ENCODE assay signal across 11 cellular contexts in genomic region chr14:105081473-105081872, GRCh38. TPM values are rescaled to one million over a fixed set of nuclear protein-coding genes. Genes with fewer than 3 reads are reported as not detected.
DNase-seq lines count a peak whose midpoint lies in the region; ATAC-seq, FAIRE-seq and TF ChIP-seq lines count a peak whose summit lies in the region.
"Not testable (repeated sequence)": the region's sequence is repeated elsewhere in the genome, so short reads cannot be mapped to it uniquely, and the experiment has no call there.
"Had no signal": no experiment of that assay in that cellular context is flagged by ENCODE, and none has a peak within 500 bp of the region (broad histone marks: within the 10 kb centered on the region; RNA-seq: fewer than 3 reads in every experiment).

No MANE protein-coding gene starts in this region.

- CTCF ChIA-PET in A549 (lab: Yijun Ruan, JAX) = interaction anchor here (1.0 to 2.1 kb wide), 4 partner anchors 8 to 106 kb away, joined by 3 to 10 read pairs (median 4); no protein-coding TSS in a partner anchor

- POLR2A ChIA-PET in A549 (lab: Yijun Ruan, JAX) = not testable (repeated sequence)

- H3K27me3 Mint-ChIP-seq in astrocyte (ENCODE audit: low read depth, unreplicated experiment) = peaks cover 23% of the 10 kb centered on the region
- not testable (repeated sequence) for H3K27me3 Mint-ChIP-seq in central memory CD8-positive, alpha-beta T cell; memory B cell

- H3K36me3 Mint-ChIP-seq in astrocyte (ENCODE audit: low read depth, unreplicated experiment); central memory CD8-positive, alpha-beta T cell (ENCODE audit: insufficient read depth); memory B cell: not testable (repeated sequence)

- not testable (repeated sequence) for H3K36me3 ChIP-seq in RWPE2 (ENCODE audit: low read depth); astrocyte (ENCODE audit: insufficient read depth, low read length); sigmoid colon; upper lobe of right lung

- TF ChIP-seq CTCF in A549 (IDR thresholded peaks at IDR 0.05); RWPE2 (IDR thresholded peaks at IDR 0.05; ENCODE audit: poor library complexity, severe bottlenecking); astrocyte (IDR thresholded peaks at IDR 0.05; ENCODE audit: insufficient read depth, low read depth, low read length); sigmoid colon (IDR thresholded peaks at IDR 0.05); upper lobe of right lung (IDR thresholded peaks at IDR 0.05): not testable (repeated sequence)

- H3K9me3 ChIP-seq in A549; RWPE2 (ENCODE audit: severe bottlenecking); astrocyte (ENCODE audit: insufficient read depth, low read depth, low read length); sigmoid colon; upper lobe of right lung: not testable (repeated sequence)

- H2AFZ ChIP-seq in astrocyte (ENCODE audit: low read depth, low read length) = not testable (repeated sequence)

- H3K4me3 Mint-ChIP-seq in astrocyte (ENCODE audit: unreplicated experiment); central memory CD8-positive, alpha-beta T cell; memory B cell: not testable (repeated sequence)

- not testable (repeated sequence) for TF ChIP-seq POLR2A in A549 (IDR thresholded peaks at IDR 0.05; ENCODE audit: low read length); sigmoid colon (IDR thresholded peaks at IDR 0.05)

- H3K9ac ChIP-seq in astrocyte (ENCODE audit: low read length) = not testable (repeated sequence)

- not testable (repeated sequence) for H3K4me2 ChIP-seq in A549; astrocyte (ENCODE audit: low read length)

- peaks cover 14% of the 10 kb centered on the region for H3K27me3 ChIP-seq in RWPE2 (ENCODE audit: insufficient read depth, poor library complexity, severe bottlenecking)
- not testable (repeated sequence) for H3K27me3 ChIP-seq in astrocyte (ENCODE audit: insufficient read depth, low read length); sigmoid colon; upper lobe of right lung

- H4K20me1 ChIP-seq in astrocyte (ENCODE audit: insufficient read depth, low read length) = peaks cover 25% of the 10 kb centered on the region

- TF ChIP-seq RAD21 in A549 (conservative IDR thresholded peaks at IDR 0.05 in 1 of 2, IDR thresholded peaks at IDR 0.05 in 1 of 2) = not testable (repeated sequence)

- DNase-seq in A549 (ENCODE audit: low read depth in 1 of 2, low spot score in 1 of 2); astrocyte (ENCODE audit: low read depth); central memory CD8-positive, alpha-beta T cell (ENCODE audit: low spot score in 2 of 2); memory B cell (ENCODE audit: low spot score in 2 of 2): not testable (repeated sequence)
- DNase-seq in RWPE2 (ENCODE audit: low spot score) = peak; percentile 15
- DNase-seq in posterior vena cava (ENCODE audit: low spot score) = peak; percentile 69
- peak; percentile 45 for DNase-seq in sigmoid colon
- DNase-seq in upper lobe of right lung = peak; percentile 26

- H3K4me1 Mint-ChIP-seq in astrocyte (ENCODE audit: low read depth, unreplicated experiment) = not testable (repeated sequence)
- peaks cover 21% of the 10 kb centered on the region for H3K4me1 Mint-ChIP-seq in central memory CD8-positive, alpha-beta T cell
- H3K4me1 Mint-ChIP-seq in memory B cell = peaks cover 30% of the 10 kb centered on the region

- TF ChIP-seq EP300 in A549 (IDR thresholded peaks at IDR 0.05); sigmoid colon (IDR thresholded peaks at IDR 0.05): not testable (repeated sequence)

- WGBS in A549 (ENCODE audit: missing lambda C conversion rate) = 80% methylated on average over 8 of the region's 8 CpGs
- WGBS in sigmoid colon, 2 donors = 46 to 71% methylated on average over 8 of the region's 8 CpGs

- not testable (repeated sequence) for ATAC-seq in A549; RWPE2 (ENCODE audit: low read depth); central memory CD8-positive, alpha-beta T cell (replicated peaks; ENCODE audit: extremely low read depth, poor library complexity, severe bottlenecking); upper lobe of right lung
- peak; percentile 59 for ATAC-seq in memory B cell (ENCODE audit: low read depth)

- H3K27ac ChIP-seq in A549; RWPE2 (ENCODE audit: poor library complexity, severe bottlenecking); astrocyte (ENCODE audit: low read depth, low read length); sigmoid colon; upper lobe of right lung: not testable (repeated sequence)

- H3K9me3 Mint-ChIP-seq in astrocyte (ENCODE audit: unreplicated experiment); central memory CD8-positive, alpha-beta T cell; memory B cell: not testable (repeated sequence)

- H3K79me2 ChIP-seq in astrocyte (ENCODE audit: insufficient read depth, low read length) = not testable (repeated sequence)

- intact Hi-C loops in posterior vena cava (cut with DNase I) = loop anchor here in 1 of 2 donors (10.0 kb wide), 1 partner anchor 393 kb away; the partner anchor contains the start of gene CRIP2
- intact Hi-C loops in sigmoid colon (cut with DNase I); upper lobe of right lung (cut with DNase I): not testable (repeated sequence)

- H3K27ac Mint-ChIP-seq in astrocyte (ENCODE audit: unreplicated experiment) = peak overlapping the region; percentile 3
- H3K27ac Mint-ChIP-seq in central memory CD8-positive, alpha-beta T cell (ENCODE audit: low read depth) = peak overlapping the region; percentile 43
- H3K27ac Mint-ChIP-seq in memory B cell = not testable (repeated sequence)

- FAIRE-seq in A549 (lab: Jason Lieb, UNC); astrocyte (lab: Jason Lieb, UNC): not testable (repeated sequence)

- H3K4me1 ChIP-seq in A549 = peaks cover 22% of the 10 kb centered on the region
- H3K4me1 ChIP-seq in RWPE2 (ENCODE audit: insufficient read depth, poor library complexity, severe bottlenecking); astrocyte (ENCODE audit: insufficient read depth, low read length); sigmoid colon; upper lobe of right lung: not testable (repeated sequence)

- not testable (repeated sequence) for H3K4me3 ChIP-seq in A549; RWPE2 (ENCODE audit: severe bottlenecking); astrocyte (ENCODE audit: insufficient read depth, low read depth, low read length); sigmoid colon; upper lobe of right lung

TF ChIP-seq in A549, 52 proteins besides CTCF, POLR2A, EP300 and RAD21:
- TF ChIP-seq PBX3 (IDR thresholded peaks at IDR 0.05) = peak; percentile 37; the same call in 1 of the 2 replicates

RNA-seq across cellular contexts. Expression of gene GPR132, which starts 16.2 kb away (rescaled TPM):
- 0.19 and 0.49 TPM in 2 replicates for polyA plus RNA-seq in A549 (2011; rRNA removed)
- 0.12 and 0.39 TPM in 2 replicates for polyA plus RNA-seq in A549 (2012; cell fraction: cytosol; rRNA removed)
- polyA plus RNA-seq in A549 (2012; cell fraction: nucleus; rRNA removed) = 2.3 and 3.7 TPM in 2 replicates
- polyA plus RNA-seq in A549 (2017; fragmentation: RNase III; extraction: RNeasy Plus Mini Kit Qiagen cat#74134 plus additional on column Dnase treatment) = 0.16 to 0.22 TPM (median 0.18 TPM) in 3 replicates
- polyA minus RNA-seq in A549 (2011; rRNA and poly(A)+ RNA removed) = 0.62 and 0.73 TPM in 2 replicates
- 1.7 and 2.2 TPM in 2 replicates for total RNA-seq in astrocyte
- 1 to 10 TPM; 1.8 to 3.1 TPM for total RNA-seq in posterior vena cava
- total RNA-seq in sigmoid colon = 1 to 10 TPM; 1.8 to 2.3 (median 2.0) TPM
- 1 to 10 TPM in 2 of 3 donors, under 1 TPM in 1; 0.60 to 8.4 (median 1.4) TPM for polyA plus RNA-seq in sigmoid colon
- 6.7 TPM for total RNA-seq in upper lobe of right lung
- total RNA-seq: A172, A673, G401 had no signal
